Comparison of ENCODE assay signal across 15 cellular contexts in genomic region chr12:28248555-28249127, GRCh38. TPM values are rescaled to one million over a fixed set of nuclear protein-coding genes. Genes with fewer than 3 reads are reported as not detected.
A peak's percentile ranks its signal among the peaks of the same experiment; 100 is the strongest.
DNase-seq lines count a peak whose midpoint lies in the region; ATAC-seq and TF ChIP-seq lines count a peak whose summit lies in the region.
"Had no signal": no experiment of that assay in that cellular context is flagged by ENCODE, and none has a peak within 500 bp of the region (broad histone marks: within the 10 kb centered on the region; RNA-seq: fewer than 3 reads in every experiment).

No MANE protein-coding gene starts in this region.

- no peak overlapping the region for H3K9ac ChIP-seq in neuronal stem cell (ENCODE audit: low read depth, low read length, poor library complexity)
- H3K9ac ChIP-seq: KMS-11 had no signal

- H2AFZ ChIP-seq in neuronal stem cell (ENCODE audit: low read length) = no peak overlapping the region

- H3K27me3 Mint-ChIP-seq in activated CD4-positive, alpha-beta T cell treated with anti-CD3 and anti-CD28 coated beads, Interleukin-2, amount 10 ng/mL, durations not matched to agents 24 days and 14 days = no peaks in the 10 kb centered on the region
- H3K27me3 Mint-ChIP-seq in activated naive CD8-positive, alpha-beta T cell treated with anti-CD3 and anti-CD28 coated beads, Interleukin-2, amount 10 ng/mL, durations not matched to agents 7 days and 5 days = no peaks in the 10 kb centered on the region
- H3K27me3 Mint-ChIP-seq: activated CD4-positive, alpha-beta T cell treated with anti-CD3 and anti-CD28 coated beads, Interleukin-2, amount 10 ng/mL, durations not matched to agents 7 days and 5 days had no signal

- no peak overlapping the region for H3K18ac ChIP-seq in neuronal stem cell (ENCODE audit: low read length)

- TF ChIP-seq CTCF in gastrocnemius medialis (IDR thresholded peaks at IDR 0.05 in 4 of 5, conservative IDR thresholded peaks at IDR 0.05 in 1 of 5) = no peak

- peaks cover 44% of the 10 kb centered on the region for H3K4me1 Mint-ChIP-seq in activated CD4-positive, alpha-beta T cell treated with anti-CD3 and anti-CD28 coated beads, Interleukin-2, amount 10 ng/mL, durations not matched to agents 24 days and 14 days
- H3K4me1 Mint-ChIP-seq in activated naive CD8-positive, alpha-beta T cell treated with anti-CD3 and anti-CD28 coated beads, Interleukin-2, amount 10 ng/mL, durations not matched to agents 7 days and 5 days = peaks cover 31% of the 10 kb centered on the region

- H2BK120ac ChIP-seq in neuronal stem cell (ENCODE audit: low read depth, low read length) = no peak overlapping the region

- no peaks in the 10 kb centered on the region for H3K9me3 Mint-ChIP-seq in activated CD4-positive, alpha-beta T cell treated with anti-CD3 and anti-CD28 coated beads, Interleukin-2, amount 10 ng/mL, durations not matched to agents 24 days and 14 days
- H3K9me3 Mint-ChIP-seq in activated naive CD8-positive, alpha-beta T cell treated with anti-CD3 and anti-CD28 coated beads, Interleukin-2, amount 10 ng/mL, durations not matched to agents 7 days and 5 days = peaks cover 1% of the 10 kb centered on the region
- H3K9me3 Mint-ChIP-seq: HFFc6 had no signal

- no peak overlapping the region for H3K4ac ChIP-seq in neuronal stem cell (ENCODE audit: low read length)

- H3K14ac ChIP-seq in neuronal stem cell (ENCODE audit: low read length) = no peak overlapping the region

- peaks cover 6% of the 10 kb centered on the region for H3K36me3 Mint-ChIP-seq in activated CD4-positive, alpha-beta T cell treated with anti-CD3 and anti-CD28 coated beads, Interleukin-2, amount 10 ng/mL, durations not matched to agents 24 days and 14 days (ENCODE audit: low read depth)
- peaks cover 14% of the 10 kb centered on the region for H3K36me3 Mint-ChIP-seq in activated naive CD8-positive, alpha-beta T cell treated with anti-CD3 and anti-CD28 coated beads, Interleukin-2, amount 10 ng/mL, durations not matched to agents 7 days and 5 days

- H4K91ac ChIP-seq in neuronal stem cell (ENCODE audit: low read depth, low read length, poor library complexity) = no peak overlapping the region

- TF ChIP-seq POLR2A in gastrocnemius medialis (IDR thresholded peaks at IDR 0.05) = no peak

- no peak overlapping the region for H2BK15ac ChIP-seq in neuronal stem cell (ENCODE audit: low read length)

- H3K4me3 Mint-ChIP-seq in activated CD4-positive, alpha-beta T cell treated with anti-CD3 and anti-CD28 coated beads, Interleukin-2, amount 10 ng/mL, durations not matched to agents 24 days and 14 days = peak overlapping the region; percentile 7
- H3K4me3 Mint-ChIP-seq in activated naive CD8-positive, alpha-beta T cell treated with anti-CD3 and anti-CD28 coated beads, Interleukin-2, amount 10 ng/mL, durations not matched to agents 7 days and 5 days = peak overlapping the region; percentile 9
- H3K4me3 Mint-ChIP-seq: activated CD4-positive, alpha-beta T cell treated with anti-CD3 and anti-CD28 coated beads, Interleukin-2, amount 10 ng/mL, durations not matched to agents 7 days and 5 days; HFFc6 had no signal

- ATAC-seq in activated naive CD8-positive, alpha-beta T cell treated with anti-CD3 and anti-CD28 coated beads, Interleukin-2, amount 10 ng/mL, durations not matched to agents 7 days and 5 days (ENCODE audit: low read depth) = no peak
- ATAC-seq in gastrocnemius medialis = no peak
- ATAC-seq: A549 had no signal

- H3K27me3 ChIP-seq in HAP-1 (ENCODE audit: low read depth) (no peaks in the 10 kb centered on the region), neuronal stem cell (ENCODE audit: control insufficient read depth in 3 of 3, insufficient read depth in 3 of 3, low read depth in 1 of 3, low read length in 3 of 3) (no peaks in the 10 kb centered on the region), gastrocnemius medialis (no peaks in the 10 kb centered on the region)
- H3K27me3 ChIP-seq: transverse colon had no signal

- no peak overlapping the region for H4K8ac ChIP-seq in neuronal stem cell (ENCODE audit: low read depth, low read length)

- H3K27ac Mint-ChIP-seq in activated CD4-positive, alpha-beta T cell treated with anti-CD3 and anti-CD28 coated beads, Interleukin-2, amount 10 ng/mL, durations not matched to agents 24 days and 14 days = peak overlapping the region; percentile 44
- peak overlapping the region; percentile 56 for H3K27ac Mint-ChIP-seq in activated naive CD8-positive, alpha-beta T cell treated with anti-CD3 and anti-CD28 coated beads, Interleukin-2, amount 10 ng/mL, durations not matched to agents 7 days and 5 days
- H3K27ac Mint-ChIP-seq: activated CD4-positive, alpha-beta T cell treated with anti-CD3 and anti-CD28 coated beads, Interleukin-2, amount 10 ng/mL, durations not matched to agents 7 days and 5 days; HFFc6 had no signal

- H3K79me1 ChIP-seq in neuronal stem cell (ENCODE audit: low read depth, low read length) = no peaks in the 10 kb centered on the region

- H3K23ac ChIP-seq in neuronal stem cell (ENCODE audit: low read depth, low read length, poor library complexity) = no peak overlapping the region

- DNase-seq in activated CD4-positive, alpha-beta T cell treated with anti-CD3 and anti-CD28 coated beads, Interleukin-2, amount 10 ng/mL, durations not matched to agents 24 days and 14 days = no peak
- no peak for DNase-seq in activated CD4-positive, alpha-beta T cell treated with anti-CD3 and anti-CD28 coated beads for 4 hours
- DNase-seq in HAP-1 (ENCODE audit: low spot score in 2 of 2) (peak; percentile 14 to 29), neuronal stem cell (ENCODE audit: low spot score) (no peak), NCI-H146 treated with DMSO at 0.1 percent for 48 hours (lab: John Stamatoyannopoulos, UW; ENCODE audit: unreplicated experiment) (no peak), NCI-H1048 (lab: John Stamatoyannopoulos, UW) (no peak), gastrocnemius medialis (no peak)
- no peak for DNase-seq in activated naive CD8-positive, alpha-beta T cell treated with anti-CD3 and anti-CD28 coated beads, Interleukin-2, amount 10 ng/mL, durations not matched to agents 7 days and 5 days
- DNase-seq: activated CD4-positive, alpha-beta T cell treated with anti-CD3 and anti-CD28 coated beads, Interleukin-2, amount 10 ng/mL, durations not matched to agents 7 days and 5 days; cortex of kidney; HFFc6; islet precursor cell; transverse colon had no signal

- H3K4me1 ChIP-seq in HAP-1 = peaks cover 13% of the 10 kb centered on the region
- H3K4me1 ChIP-seq in neuronal stem cell (ENCODE audit: control insufficient read depth in 2 of 2, insufficient read depth in 1 of 2, low read depth in 1 of 2, low read length in 2 of 2) = peaks cover 0 to 2% of the 10 kb centered on the region in 2 donors
- H3K4me1 ChIP-seq in gastrocnemius medialis = peaks cover 3 to 13% of the 10 kb centered on the region in 2 donors

- intact Hi-C loops in activated CD4-positive, alpha-beta T cell treated with anti-CD3 and anti-CD28 coated beads, Interleukin-2, amount 10 ng/mL, durations not matched to agents 24 days and 14 days (cut with micrococcal nuclease) = no loop called here
- intact Hi-C loops in gastrocnemius medialis (cut with DNase I; ENCODE audit: low total_unique reads) = no loop called here

- H3K4me2 ChIP-seq in neuronal stem cell (ENCODE audit: insufficient read depth, low read length, poor library complexity, severe bottlenecking) = no peak overlapping the region
- H3K4me2 ChIP-seq: A549, KMS-11 had no signal

- H3K9me3 ChIP-seq in HAP-1 (no peaks in the 10 kb centered on the region), neuronal stem cell (replicated peaks in 1 of 2; ENCODE audit: control insufficient read depth in 2 of 2, insufficient read depth in 1 of 2, low read depth in 1 of 2, low read length in 2 of 2) (no peaks in the 10 kb centered on the region), gastrocnemius medialis (no peaks in the 10 kb centered on the region)
- H3K9me3 ChIP-seq: A549, transverse colon had no signal

- H3K4me3 ChIP-seq in HAP-1 (no peak overlapping the region), neuronal stem cell (ENCODE audit: low read length in 2 of 2) (no peak overlapping the region), gastrocnemius medialis (no peak overlapping the region)
- H3K4me3 ChIP-seq: A549, transverse colon had no signal

- no peak overlapping the region for H2BK5ac ChIP-seq in neuronal stem cell (ENCODE audit: low read length)

- in situ Hi-C loops in HAP-1 (cut with MboI; ENCODE audit: low sequenced_read_pairs) (no loop called here), gastrocnemius medialis (cut with MboI; ENCODE audit: low sequenced_read_pairs in 4 of 4) (no loop called here)

- H3K27ac ChIP-seq in neuronal stem cell (replicated peaks; ENCODE audit: low read length) (peak overlapping the region; percentile 36), gastrocnemius medialis (no peak overlapping the region)
- H3K27ac ChIP-seq: A549, KMS-11, transverse colon had no signal

- POLR2A ChIA-PET in activated naive CD8-positive, alpha-beta T cell treated with anti-CD3 and anti-CD28 coated beads, Interleukin-2, amount 10 ng/mL, durations not matched to agents 7 days and 5 days (lab: Charles Lee) = interaction anchor here (1.2 kb wide), 1 partner anchor 58 kb away, joined by 5 read pairs; no protein-coding TSS in a partner anchor

- no peaks in the 10 kb centered on the region for H3K36me3 ChIP-seq in HAP-1 (replicated peaks)
- H3K36me3 ChIP-seq in neuronal stem cell (replicated peaks in 1 of 2; ENCODE audit: control insufficient read depth in 2 of 2, insufficient read depth in 2 of 2, low read length in 2 of 2) = no peaks in the 10 kb centered on the region
- no peaks in the 10 kb centered on the region for H3K36me3 ChIP-seq in gastrocnemius medialis
- H3K36me3 ChIP-seq: transverse colon had no signal

- H2AK5ac ChIP-seq in neuronal stem cell (ENCODE audit: low read depth, low read length) = no peak overlapping the region

- no peak overlapping the region for H2BK12ac ChIP-seq in neuronal stem cell (ENCODE audit: low read length)

RNA-seq across cellular contexts. Expression of gene CCDC91, which starts 58.4 kb away (rescaled TPM):
- total RNA-seq in activated CD4-positive, alpha-beta T cell treated with anti-CD3 and anti-CD28 coated beads, Interleukin-2, amount 10 ng/mL, durations not matched to agents 24 days and 14 days = 12.0 and 15.4 TPM in 2 replicates
- total RNA-seq in activated naive CD8-positive, alpha-beta T cell treated with anti-CD3 and anti-CD28 coated beads, Interleukin-2, amount 10 ng/mL, durations not matched to agents 7 days and 5 days = 10 to 100 TPM; 33.2 to 33.9 TPM
- 30.9 TPM for polyA plus RNA-seq in neuronal stem cell (2013, experiment 1 of 2)
- 35.1 TPM for polyA plus RNA-seq in neuronal stem cell (2013, experiment 2 of 2)
- 10 to 100 TPM; 22.3 to 50.6 (median 36.6) TPM for total RNA-seq in gastrocnemius medialis

Comparison
In these comparisons a context has a peak if more than half of its experiments do, and no peak if none do; other contexts are left out.
1. DNase-seq: peak in HAP-1 (2 of 2); none in activated CD4-positive, alpha-beta T cell treated with anti-CD3 and anti-CD28 coated beads, Interleukin-2, amount 10 ng/mL, durations not matched to agents 24 days and 14 days (single experiment), activated CD4-positive, alpha-beta T cell treated with anti-CD3 and anti-CD28 coated beads for 4 hours (0 of 2), activated naive CD8-positive, alpha-beta T cell treated with anti-CD3 and anti-CD28 coated beads, Interleukin-2, amount 10 ng/mL, durations not matched to agents 7 days and 5 days (single experiment), neuronal stem cell (single experiment), NCI-H146 treated with DMSO at 0.1 percent for 48 hours (single experiment), NCI-H1048 (single experiment) and gastrocnemius medialis (0 of 2).